ENCODE assay signal across 8 cellular contexts in genomic region chr2:237604960-237605359, GRCh38. TPM values are rescaled to one million over a fixed set of nuclear protein-coding genes. Genes with fewer than 3 reads are reported as not detected.
DNase-seq lines count a peak whose midpoint lies in the region; ATAC-seq and TF ChIP-seq lines count a peak whose summit lies in the region.

No MANE protein-coding gene starts in this region.

- BruUV-seq in mammary epithelial cell (replicated peaks; lab: Mats Ljungman, UMichigan): no TSS peak

- TF ChIP-seq CTCF in HEK293 (tag by site-specific recombination; IDR thresholded peaks at IDR 0.05) (no peak), mammary epithelial cell (conservative IDR thresholded peaks at IDR 0.05 in 1 of 2, IDR thresholded peaks at IDR 0.05 in 1 of 2; ENCODE audit: extremely low read depth in 1 of 2, insufficient read depth in 1 of 2, low read depth in 1 of 2, low read length in 2 of 2) (peak; percentile 11 to 17)

- CTCF ChIA-PET in HEK293 (lab: Yijun Ruan, JAX): interaction anchor here (0.5 to 1.8 kb wide), 2 partner anchors 33 to 37 kb away, joined by 3 to 5 read pairs; no protein-coding TSS in a partner anchor
- CTCF ChIA-PET in mammary epithelial cell (lab: Charles Lee; ENCODE audit: low non-redundant PET): no interaction called here

- H3K9me3 Mint-ChIP-seq in naive B cell: no peaks in the 10 kb centered on the region

- H3K4me2 ChIP-seq in mammary epithelial cell (ENCODE audit: insufficient read depth, low read depth, low read length): no peak overlapping the region

- POLR2A ChIA-PET in HEK293 (lab: Yijun Ruan, JAX): no interaction called here

- H3K27me3 Mint-ChIP-seq in naive B cell: peaks cover 0 to 16% (median 9%) of the 10 kb centered on the region in 3 donors

- H3K4me1 ChIP-seq in HEK293 (ENCODE audit: control insufficient read depth, insufficient read depth, low read length): no peaks in the 10 kb centered on the region
- H3K4me1 ChIP-seq in mammary epithelial cell (ENCODE audit: insufficient read depth, low read length): peaks cover 7% of the 10 kb centered on the region

- no peaks in the 10 kb centered on the region for H3K79me2 ChIP-seq in mammary epithelial cell (ENCODE audit: insufficient read depth, low read length)

- ATAC-seq in naive B cell (ENCODE audit: low read depth in 2 of 2): no peak

- H3K9me3 ChIP-seq in HEK293 (ENCODE audit: control insufficient read depth, insufficient read depth, low read depth, low read length) (no peaks in the 10 kb centered on the region), mammary epithelial cell (replicated peaks; ENCODE audit: insufficient read depth, low read length) (no peaks in the 10 kb centered on the region)

- WGBS in mammary epithelial cell (ENCODE audit: low coverage, missing lambda C conversion rate): 97% methylated on average over 9 of the region's 9 CpGs

- peaks cover 20 to 31% (median 29%) of the 10 kb centered on the region in 3 donors for H3K4me1 Mint-ChIP-seq in naive B cell

- intact Hi-C loops in mammary epithelial cell (cut with micrococcal nuclease): no loop called here

- no peak overlapping the region for H2AFZ ChIP-seq in mammary epithelial cell (ENCODE audit: low read depth, low read length)

- no peak overlapping the region for H3K27ac ChIP-seq in HEK293 (ENCODE audit: extremely low read depth, low read depth, low read length)
- no peak overlapping the region for H3K27ac ChIP-seq in mammary epithelial cell (ENCODE audit: insufficient read depth, low read depth, low read length)

- dilution Hi-C loops in mammary epithelial cell (cut with HindIII; ENCODE audit: low sequenced_read_pairs): loop anchor here (5.0 kb wide), 1 partner anchor 37 kb away; no protein-coding TSS in a partner anchor

- H4K20me1 ChIP-seq in mammary epithelial cell (ENCODE audit: insufficient read depth, low read length): no peaks in the 10 kb centered on the region

- H3K36me3 Mint-ChIP-seq in naive B cell: no peaks in the 10 kb centered on the region

- H3K4me3 Mint-ChIP-seq in naive B cell: peak overlapping the region in 3 of 8 donors; percentile 46 to 65 (median 47)

- H3K36me3 ChIP-seq in HEK293 (ENCODE audit: control insufficient read depth in 2 of 2, insufficient read depth in 1 of 2, low read length in 2 of 2) (no peaks in the 10 kb centered on the region), mammary epithelial cell (ENCODE audit: insufficient read depth, low read length) (no peaks in the 10 kb centered on the region)

- H3K9ac ChIP-seq in mammary epithelial cell (ENCODE audit: insufficient read depth, low read length): no peak overlapping the region

- H3K4me3 ChIP-seq in HEK293 (ENCODE audit: low read depth, low read length): no peak overlapping the region
- no peak overlapping the region for H3K4me3 ChIP-seq in mammary epithelial cell (replicated peaks in 1 of 3; ENCODE audit: insufficient read depth in 1 of 3, low read depth in 2 of 3, low read length in 3 of 3)

- peak overlapping the region; percentile 86 to 99 (median 96) for H3K27ac Mint-ChIP-seq in naive B cell

- H3K27me3 ChIP-seq in mammary epithelial cell (ENCODE audit: insufficient read depth, low read length): no peaks in the 10 kb centered on the region

- in situ Hi-C loops in mammary epithelial cell (cut with MboI; ENCODE audit: low sequenced_read_pairs in 2 of 2): no loop called here

- peak in 2 of 3 experiments; percentile 13 to 41 for DNase-seq in NCI-H1417 (lab: John Stamatoyannopoulos, UW)
- DNase-seq in NCI-H1417 treated with DMSO at 0.1 percent for 48 hours (lab: John Stamatoyannopoulos, UW): no peak
- DNase-seq in mammary epithelial cell: no peak
- no peak for DNase-seq in naive B cell
- no peak for DNase-seq in hippocampal formation (lab: John Stamatoyannopoulos, UW)
- no peak for DNase-seq in superior temporal gyrus (ENCODE audit: extremely low spot score)
- DNase-seq in NCI-H446 treated with DMSO at 0.1 percent for 48 hours (lab: John Stamatoyannopoulos, UW): no peak

TF ChIP-seq in HEK293, 187 proteins besides CTCF, POLR2A, EP300 and RAD21:
- peak; percentile 34 for TF ChIP-seq ZNF654 (tag by site-specific recombination; IDR thresholded peaks at IDR 0.05; ENCODE audit: low read depth)
- TF ChIP-seq SETDB1 (IDR thresholded peaks at IDR 0.05; ENCODE audit: insufficient read length, low read length): no peak
- TF ChIP-seq ZNF555 (tag by site-specific recombination; conservative IDR thresholded peaks at IDR 0.05): no peak
- TF ChIP-seq ZNF521 (tag by site-specific recombination; IDR thresholded peaks at IDR 0.05): no peak

RNA-seq across cellular contexts. Expression of gene RAB17, which starts 14.4 kb away (rescaled TPM):
- 1 to 10 TPM; 7.2 to 8.9 TPM for total RNA-seq in mammary epithelial cell
- 12.8 TPM for polyA plus RNA-seq in mammary epithelial cell
- 20.4 TPM for polyA minus RNA-seq in mammary epithelial cell
- polyA plus RNA-seq in naive B cell (ENCODE audit: low read depth in 6 of 6): not detected

RNA-seq across cellular contexts. Expression of gene LRRFIP1, which starts 22.4 kb away (rescaled TPM):
- total RNA-seq in mammary epithelial cell: 100 to 1,000 TPM in 1 of 2 donors, 10 to 100 TPM in 1; 69.8 to 188 TPM
- 71.9 TPM for polyA plus RNA-seq in mammary epithelial cell
- polyA minus RNA-seq in mammary epithelial cell: 58.4 TPM
- polyA plus RNA-seq in naive B cell (ENCODE audit: low read depth in 6 of 6): 10 to 100 TPM; 45.8 to 88.7 (median 68.2) TPM

RNA-seq across cellular contexts. Expression of gene PRLH, which starts 38.6 kb away (rescaled TPM):
- not detected for total RNA-seq in mammary epithelial cell
- polyA plus RNA-seq in mammary epithelial cell (not detected), naive B cell (ENCODE audit: low read depth in 6 of 6) (not detected)
- not detected for polyA minus RNA-seq in mammary epithelial cell

Comparison
In these comparisons a context has a peak if more than half of its experiments do, and no peak if none do; other contexts are left out.
1. DNase-seq: peak in NCI-H1417 (2 of 3); none in NCI-H1417 treated with DMSO at 0.1 percent for 48 hours (single experiment), mammary epithelial cell (single experiment), naive B cell (single experiment), hippocampal formation (0 of 2), superior temporal gyrus (single experiment) and NCI-H446 treated with DMSO at 0.1 percent for 48 hours (single experiment).